ENCODE assay signal across 8 cellular contexts in the genomic region with DNA sequence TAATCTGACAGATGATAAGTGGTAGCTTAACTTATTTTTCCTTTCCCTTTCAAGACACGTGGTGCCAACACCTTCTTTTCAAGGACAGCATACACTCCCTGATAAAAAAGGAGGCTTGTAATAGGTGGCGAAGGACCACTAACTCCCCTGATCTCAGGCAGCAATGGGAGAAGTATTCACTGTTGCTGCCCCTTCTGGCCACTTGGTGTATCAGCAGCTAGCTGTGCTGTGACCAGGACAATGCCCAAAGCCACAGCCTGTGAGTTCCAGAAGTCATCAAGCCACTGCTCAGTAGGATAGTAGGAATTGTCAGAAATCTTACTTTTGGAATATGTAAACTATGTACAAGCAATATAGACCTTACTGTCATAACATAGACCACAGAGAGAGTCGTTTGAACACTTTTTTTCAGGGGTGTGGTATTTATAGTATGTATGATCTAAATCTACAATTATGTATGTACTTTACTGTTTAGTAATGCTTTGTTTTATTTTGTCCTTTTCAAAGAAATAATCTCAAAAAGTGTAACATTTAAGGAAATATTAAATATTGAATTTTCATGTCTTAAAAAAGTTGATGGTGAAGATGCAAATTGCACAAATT.
DNase-seq lines count a peak whose midpoint lies in the region; ATAC-seq and TF ChIP-seq lines count a peak whose summit lies in the region.

No MANE protein-coding gene starts in this region.

- no peaks in the 10 kb centered on the region for H4K20me1 ChIP-seq in OCI-LY1 (ENCODE audit: insufficient read depth, low read length)
- H4K20me1 ChIP-seq in smooth muscle cell (ENCODE audit: low read depth) = no peaks in the 10 kb centered on the region

- no peak overlapping the region for H3K9ac ChIP-seq in OCI-LY1 (ENCODE audit: low read length)
- H3K9ac ChIP-seq in smooth muscle cell (ENCODE audit: low read depth) = no peak overlapping the region

- TF ChIP-seq POLR2A in erythroblast (IDR thresholded peaks at IDR 0.05; ENCODE audit: low read length) = no peak

- no peaks in the 10 kb centered on the region for H3K9me2 ChIP-seq in OCI-LY1 (ENCODE audit: low read depth, low read length)

- no peaks in the 10 kb centered on the region for H3K4me1 ChIP-seq in OCI-LY1 (ENCODE audit: insufficient read depth, low read length, severe bottlenecking)
- no peaks in the 10 kb centered on the region for H3K4me1 ChIP-seq in smooth muscle cell (ENCODE audit: low read depth)

- H2AFZ ChIP-seq in OCI-LY1 (ENCODE audit: low read length) (no peak overlapping the region), smooth muscle cell (ENCODE audit: low read depth) (no peak overlapping the region)

- ATAC-seq in GM18861 (IDR thresholded peaks at IDR 0.05; ENCODE audit: unreplicated experiment) = peak; percentile 69
- peak; percentile 75 for ATAC-seq in HG03064 (IDR thresholded peaks at IDR 0.05; ENCODE audit: low read depth, unreplicated experiment)

- H3K9me3 ChIP-seq in OCI-LY1 (ENCODE audit: low read length) (no peaks in the 10 kb centered on the region), smooth muscle cell (replicated peaks; ENCODE audit: low read depth) (no peaks in the 10 kb centered on the region)

- peak; percentile 63 for TF ChIP-seq CTCF in OCI-LY1 (IDR thresholded peaks at IDR 0.05; ENCODE audit: low read length)
- peak; percentile 65 for TF ChIP-seq CTCF in smooth muscle cell (IDR thresholded peaks at IDR 0.05; ENCODE audit: borderline replicate concordance, insufficient read depth, poor library complexity, severe bottlenecking)

- H3K79me2 ChIP-seq in OCI-LY1 (ENCODE audit: insufficient read depth, low read length) (no peaks in the 10 kb centered on the region), smooth muscle cell (ENCODE audit: low read depth) (no peaks in the 10 kb centered on the region)

- WGBS in smooth muscle cell (ENCODE audit: low lambda C conversion rate) = 26% methylated on average over 3 of the region's 3 CpGs

- H3K4me3 ChIP-seq in OCI-LY1 (ENCODE audit: low read depth, low read length, poor library complexity, severe bottlenecking) (no peak overlapping the region), smooth muscle cell (no peak overlapping the region)

- no peaks in the 10 kb centered on the region for H3K27me3 ChIP-seq in OCI-LY1 (ENCODE audit: insufficient read depth, low read length)
- H3K27me3 ChIP-seq in smooth muscle cell (ENCODE audit: low read depth) = no peaks in the 10 kb centered on the region

- H3K4me2 ChIP-seq in OCI-LY1 (ENCODE audit: low read length) (no peak overlapping the region), smooth muscle cell (no peak overlapping the region)

- no peak overlapping the region for H3K27ac ChIP-seq in OCI-LY1 (ENCODE audit: low read depth, low read length, poor library complexity, severe bottlenecking)
- H3K27ac ChIP-seq in smooth muscle cell (ENCODE audit: low read depth) = no peak overlapping the region

- DNase-seq in NCI-H2227 (lab: John Stamatoyannopoulos, UW; ENCODE audit: unreplicated experiment) (peak; percentile 33), NCI-H2227 treated with DMSO at 0.1 percent for 48 hours (lab: John Stamatoyannopoulos, UW) (no peak), erythroblast (lab: John Stamatoyannopoulos, UW) (peak; percentile 4 to 20), smooth muscle cell (lab: John Stamatoyannopoulos, UW; ENCODE audit: unreplicated experiment) (no peak), NCI-H187 (lab: John Stamatoyannopoulos, UW) (no peak)

- H3F3A ChIP-seq in OCI-LY1 (ENCODE audit: insufficient read depth, low read length) = no peaks in the 10 kb centered on the region
- no peaks in the 10 kb centered on the region for H3F3A ChIP-seq in smooth muscle cell (ENCODE audit: low read depth)

- no peaks in the 10 kb centered on the region for H3K36me3 ChIP-seq in OCI-LY1 (ENCODE audit: insufficient read depth, low read length)
- H3K36me3 ChIP-seq in smooth muscle cell (ENCODE audit: low read depth) = no peaks in the 10 kb centered on the region

Comparison
In these comparisons a context has a peak if more than half of its experiments do, and no peak if none do; other contexts are left out.
1. DNase-seq: peak in NCI-H2227 (single experiment) and erythroblast (2 of 2); none in NCI-H2227 treated with DMSO at 0.1 percent for 48 hours (single experiment), smooth muscle cell (single experiment) and NCI-H187 (0 of 2).